ENCODE assay signal across 22 cellular contexts in genomic region chr1:82722608-82723007, GRCh38.
"Had no signal": no experiment of that assay in that cellular context is flagged by ENCODE, and none has a peak within 500 bp of the region (broad histone marks: within the 10 kb centered on the region; RNA-seq: fewer than 3 reads in every experiment).

No MANE protein-coding gene starts in this region.

- ATAC-seq: gastrocnemius medialis; heart right ventricle; left cardiac atrium; lower lobe of right lung; naive thymus-derived CD4-positive, alpha-beta T cell had no signal

- FAIRE-seq: colon, endothelial cell of umbilical vein, islet of Langerhans, keratinocyte had no signal

- H3K27ac ChIP-seq: coronary artery, dorsolateral prefrontal cortex, esophagus muscularis mucosa, gastrocnemius medialis, heart right ventricle, left ventricle myocardium inferior, lower lobe of right lung had no signal

- H3K36me3 ChIP-seq: esophagus muscularis mucosa, gastrocnemius medialis, heart right ventricle, left ventricle myocardium inferior, lower lobe of right lung had no signal

- H3K4me1 ChIP-seq: esophagus muscularis mucosa, gastrocnemius medialis, heart right ventricle, left ventricle myocardium inferior, lower lobe of right lung had no signal

- H3K4me3 ChIP-seq: coronary artery, dorsolateral prefrontal cortex, esophagus muscularis mucosa, gastrocnemius medialis, heart right ventricle, left ventricle myocardium inferior, lower lobe of right lung had no signal

- H3K27me3 ChIP-seq: dorsolateral prefrontal cortex, esophagus muscularis mucosa, gastrocnemius medialis, heart right ventricle had no signal

- DNase-seq: dermis blood vessel endothelial cell; dorsolateral prefrontal cortex; effector CD4-positive, alpha-beta T cell; effector memory CD4-positive, alpha-beta T cell; foreskin melanocyte; gastrocnemius medialis; glutamatergic neuron; head of caudate nucleus; heart right ventricle; hippocampal formation; left cardiac atrium; left ventricle myocardium inferior; lower lobe of right lung; mesendoderm; midbrain; naive thymus-derived CD4-positive, alpha-beta T cell had no signal

- H3K9me3 ChIP-seq: gastrocnemius medialis had no signal
